ENCODE assay signal across 8 cellular contexts in the genomic region with DNA sequence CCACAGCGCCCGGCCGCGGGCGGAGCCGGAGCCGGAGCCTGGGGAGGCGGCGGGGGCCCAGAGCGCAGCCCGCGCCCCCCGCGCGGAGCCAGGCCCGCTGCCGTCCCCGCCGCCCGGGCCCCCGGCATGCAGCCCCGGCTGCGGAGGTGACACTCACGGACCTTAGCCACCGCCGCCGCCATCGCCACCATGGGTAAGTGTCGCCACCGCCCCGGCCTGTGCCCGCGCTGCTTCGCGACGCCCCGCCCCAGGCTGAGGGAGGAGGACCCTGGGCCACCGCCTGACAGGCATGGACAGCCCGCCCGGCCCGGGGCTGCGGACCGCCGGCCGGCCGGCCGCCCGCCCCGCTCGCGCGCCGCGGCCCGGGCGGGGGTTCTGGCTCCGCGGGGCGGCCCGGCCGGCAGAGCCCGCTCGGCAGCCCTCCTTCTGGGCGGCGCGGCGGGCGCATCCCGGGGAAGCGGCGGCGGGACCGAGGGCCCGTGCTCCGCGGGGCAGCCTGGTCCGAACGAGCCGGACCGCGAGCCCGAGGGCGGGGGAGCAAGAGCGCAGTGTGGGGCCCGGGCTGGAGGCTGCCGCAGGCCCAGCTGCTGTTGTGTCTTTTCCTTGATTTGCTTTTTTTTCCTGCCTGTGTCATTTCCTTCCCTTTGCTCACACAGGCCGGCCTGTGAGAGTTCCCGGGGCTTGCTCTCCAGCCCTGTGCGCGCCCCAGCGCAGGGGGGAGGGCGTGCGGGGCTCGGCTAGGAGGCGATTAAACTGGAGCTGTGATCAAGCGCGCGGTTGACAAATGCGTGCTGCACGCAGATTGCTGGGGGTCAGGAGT. TPM values are rescaled to one million over a fixed set of nuclear protein-coding genes. Genes with fewer than 3 reads are reported as not detected.
DNase-seq lines count a peak whose midpoint lies in the region; ATAC-seq and TF ChIP-seq lines count a peak whose summit lies in the region.

No MANE protein-coding gene starts in this region.

- ATAC-seq in HG02970 (IDR thresholded peaks at IDR 0.05; ENCODE audit: low FRiP score, unreplicated experiment): peak; percentile 24

- peak overlapping the region; percentile 49 to 79 for H3K9ac ChIP-seq in duodenal mucosa (ENCODE audit: low read depth in 1 of 2, low read length in 2 of 2)

- TF ChIP-seq CTCF in lower leg skin (IDR thresholded peaks at IDR 0.05): no peak

- no peaks in the 10 kb centered on the region for H3K27me3 ChIP-seq in duodenal mucosa (ENCODE audit: control insufficient read depth in 1 of 2, insufficient read depth in 2 of 2, low read length in 2 of 2)

- 0% methylated on average over 24 to 47 of the region's 100 CpGs for WGBS in lower leg skin, 2 donors

- peak overlapping the region; percentile 63 for H3K27ac ChIP-seq in duodenal mucosa (ENCODE audit: low read depth, low read length)

- intact Hi-C loops in lower leg skin (cut with DNase I; ENCODE audit: low total_unique reads): no loop called here

- peaks cover 18 to 32% of the 10 kb centered on the region in 2 donors for H3K4me1 ChIP-seq in duodenal mucosa (ENCODE audit: control insufficient read depth in 1 of 2, insufficient read depth in 2 of 2, low read length in 2 of 2)

- H3K9me3 ChIP-seq in duodenal mucosa (ENCODE audit: control insufficient read depth in 1 of 2, low read length in 2 of 2): no peaks in the 10 kb centered on the region

- no peak for TF ChIP-seq POLR2A in lower leg skin (IDR thresholded peaks at IDR 0.05)

- DNase-seq in NK-92 treated with Interleukin-12 subunit alpha and Interleukin-12 subunit beta, amount 100 ng/mL, for 24 hours (lab: John Stamatoyannopoulos, UW): peak; percentile 46
- no peak for DNase-seq in NK-92 (lab: John Stamatoyannopoulos, UW; ENCODE audit: unreplicated experiment)
- peak; percentile 41 for DNase-seq in NCI-H510A (lab: John Stamatoyannopoulos, UW)
- DNase-seq in activated CD4-positive, alpha-beta T cell treated with anti-CD3 and anti-CD28 coated beads, Interleukin-2, amount 50 U/mL, for 4 hours: peak; percentile 34 to 43
- DNase-seq in lower leg skin (ENCODE audit: low spot score in 2 of 2): peak; percentile 54 to 95
- DNase-seq in stimulated activated CD4-positive, alpha-beta T cell treated with anti-CD3 and anti-CD28 coated beads, Interleukin-4, amount 100 ng/mL, for 4 hours: peak; percentile 34 to 60

- H3K36me3 ChIP-seq in duodenal mucosa (ENCODE audit: control insufficient read depth in 1 of 2, insufficient read depth in 2 of 2, low read length in 2 of 2): no peaks in the 10 kb centered on the region

- H3K4me3 ChIP-seq in duodenal mucosa (ENCODE audit: low read depth in 1 of 2, low read length in 2 of 2) (peak overlapping the region; percentile 83 to 86), lower leg skin (ENCODE audit: low read depth, poor library complexity, severe bottlenecking) (peak overlapping the region; percentile 60)

RNA-seq across cellular contexts. Expression of a gene that starts 0.6 kb away (rescaled TPM):
- total RNA-seq in lower leg skin: 10 to 100 TPM; 25.2 to 54.1 (median 39.6) TPM

RNA-seq across cellular contexts. Expression of a gene that starts 22.1 kb away (rescaled TPM):
- total RNA-seq in lower leg skin: 10 to 100 TPM in 3 of 4 donors, 1 to 10 TPM in 1; 9.3 to 15.8 (median 13.4) TPM
